In genomic region chr12:89461649-89462612, GRCh38 we compare ENCODE assay signal across 1 cellular context.
A peak's percentile ranks its signal among the peaks of the same experiment; 100 is the strongest.
TF ChIP-seq lines count a peak whose summit lies in the region.

No MANE protein-coding gene starts in this region.

TF ChIP-seq in K562, 482 proteins besides CTCF, POLR2A, EP300 and RAD21 (continued from another document and continues in another):
- TF ChIP-seq ZNF398 (CRISPR knock-in tag; IDR thresholded peaks at IDR 0.05) (no peak), ZNF316 (IDR thresholded peaks at IDR 0.05) (peak; percentile 43), MCM5 (IDR thresholded peaks at IDR 0.05; ENCODE audit: low read depth) (no peak), PRDM10 (IDR thresholded peaks at IDR 0.05; ENCODE audit: partially characterized antibody) (no peak), ZNF707 (CRISPR knock-in tag; conservative IDR thresholded peaks at IDR 0.05) (no peak), ATF3 (IDR thresholded peaks at IDR 0.05) (no peak), ATF3 (CRISPR knock-in tag; conservative IDR thresholded peaks at IDR 0.05) (no peak), SMAD4 (CRISPR knock-in tag; conservative IDR thresholded peaks at IDR 0.05) (no peak), CC2D1A (IDR thresholded peaks at IDR 0.05) (peak; percentile 37; the same call in 1 of the 2 replicates), GATAD2B (IDR thresholded peaks at IDR 0.05; ENCODE audit: borderline replicate concordance) (no peak), ZFPM2 (CRISPR knock-in tag; IDR thresholded peaks at IDR 0.05) (no peak), TRIM25 (IDR thresholded peaks at IDR 0.05; ENCODE audit: borderline replicate concordance) (no peak), ZNF395 (CRISPR knock-in tag; IDR thresholded peaks at IDR 0.05) (no peak), SMAD1 (IDR thresholded peaks at IDR 0.05; ENCODE audit: low read depth, low read length, partially characterized antibody) (no peak), ZNF696 (CRISPR knock-in tag; conservative IDR thresholded peaks at IDR 0.05) (no peak), ZNF232 (CRISPR knock-in tag; IDR thresholded peaks at IDR 0.05) (no peak), ZC3H11A (IDR thresholded peaks at IDR 0.05; ENCODE audit: low read depth, low read length) (no peak), NRF1 (conservative IDR thresholded peaks at IDR 0.05 in 1 of 2, IDR thresholded peaks at IDR 0.05 in 1 of 2) (no peak), E2F6 (IDR thresholded peaks at IDR 0.05; ENCODE audit: borderline replicate concordance in 1 of 2, extremely low read depth in 1 of 2, insufficient read depth in 1 of 2, insufficient read length in 1 of 2, low read depth in 1 of 2, low read length in 1 of 2, poor library complexity in 1 of 2, severe bottlenecking in 1 of 2) (no peak), VEZF1 (CRISPR knock-in tag; IDR thresholded peaks at IDR 0.05) (0 out of 2 replicates have a peak, but pooled peaks have one; percentile 18), SAP30 (IDR thresholded peaks at IDR 0.05; ENCODE audit: borderline replicate concordance, insufficient read depth, low read depth, low read length, poor library complexity, severe bottlenecking) (no peak), ZNF212 (CRISPR knock-in tag; IDR thresholded peaks at IDR 0.05) (no peak), ZNF274 (IDR thresholded peaks at IDR 0.05; ENCODE audit: borderline replicate concordance, low read depth, low read length) (no peak), E2F8 (IDR thresholded peaks at IDR 0.05; ENCODE audit: low read depth, partially characterized antibody) (no peak), DEAF1 (CRISPR knock-in tag; IDR thresholded peaks at IDR 0.05) (peak; percentile 88), CEBPG (CRISPR knock-in tag; IDR thresholded peaks at IDR 0.05) (no peak), CEBPG (tag; conservative IDR thresholded peaks at IDR 0.05 in 1 of 2, IDR thresholded peaks at IDR 0.05 in 1 of 2) (peak in 1 of 2 experiments; percentile 54; a peak in 1 of 4 replicates), MECOM (CRISPR knock-in tag; IDR thresholded peaks at IDR 0.05) (no peak), ZNF174 (CRISPR knock-in tag; IDR thresholded peaks at IDR 0.05) (no peak), PCBP1 (IDR thresholded peaks at IDR 0.05; ENCODE audit: low read depth, low read length, poor library complexity, severe bottlenecking) (no peak), ARID3A (IDR thresholded peaks at IDR 0.05; ENCODE audit: borderline replicate concordance, low read depth, low read length) (0 out of 2 replicates have a peak, but pooled peaks have one; percentile 32), HMBOX1 (IDR thresholded peaks at IDR 0.05) (no peak), ARID2 (IDR thresholded peaks at IDR 0.05) (peak; percentile 35; the same call in 1 of the 2 replicates), SMARCB1 (IDR thresholded peaks at IDR 0.05; ENCODE audit: insufficient read length, low read depth) (no peak), NCOA1 (IDR thresholded peaks at IDR 0.05; ENCODE audit: low read depth) (no peak), MEF2A (IDR thresholded peaks at IDR 0.05; ENCODE audit: control insufficient read depth, low read depth, low read length) (no peak), DACH1 (IDR thresholded peaks at IDR 0.05; ENCODE audit: partially characterized antibody) (no peak), PREB (CRISPR knock-in tag; IDR thresholded peaks at IDR 0.05) (no peak), SRSF7 (optimal IDR thresholded peaks at IDR 0.05; ENCODE audit: low read depth, low read length) (no peak)
